1 cellular context compared by ENCODE assay signal in the genomic region with DNA sequence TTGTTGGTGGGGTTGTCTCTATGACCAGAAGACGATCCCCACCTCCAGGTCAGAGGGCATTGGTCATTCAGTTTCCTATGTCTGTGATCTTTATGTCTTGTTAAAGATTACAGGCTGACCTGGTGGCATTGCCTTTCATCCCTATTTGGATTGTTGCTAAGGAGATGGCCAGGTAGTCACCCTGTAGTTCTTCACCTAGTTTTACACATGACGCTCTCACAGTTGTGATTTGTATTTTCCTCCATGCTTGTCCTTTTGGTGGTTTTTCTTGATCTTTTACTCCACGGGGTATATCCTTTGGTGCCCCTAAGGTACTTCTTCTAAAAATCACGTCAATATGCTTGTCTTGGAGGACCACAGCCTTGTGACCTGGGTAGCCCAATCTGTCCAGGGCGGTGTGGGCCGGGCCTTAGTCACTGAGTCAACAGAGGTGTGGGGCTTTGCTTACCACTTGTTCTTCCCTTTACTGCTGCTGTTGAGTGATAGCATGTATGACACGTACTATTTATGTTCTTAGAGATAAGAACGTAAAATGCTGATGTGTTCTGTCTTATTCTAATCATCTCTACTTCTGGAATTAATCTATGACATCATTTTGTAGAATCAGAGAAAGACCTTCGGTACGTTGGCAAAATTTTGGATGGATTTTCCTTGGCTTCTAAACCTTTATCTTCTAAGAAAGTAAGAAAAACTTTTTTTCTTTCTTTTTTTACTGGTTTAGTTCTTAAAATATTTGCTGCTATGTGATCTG.
TF ChIP-seq lines count a peak whose summit lies in the region.

No MANE protein-coding gene starts in this region.

TF ChIP-seq in K562, 482 proteins besides CTCF, POLR2A, EP300 and RAD21 (continued from another document and continues in another):
- TF ChIP-seq, protein P1, sequence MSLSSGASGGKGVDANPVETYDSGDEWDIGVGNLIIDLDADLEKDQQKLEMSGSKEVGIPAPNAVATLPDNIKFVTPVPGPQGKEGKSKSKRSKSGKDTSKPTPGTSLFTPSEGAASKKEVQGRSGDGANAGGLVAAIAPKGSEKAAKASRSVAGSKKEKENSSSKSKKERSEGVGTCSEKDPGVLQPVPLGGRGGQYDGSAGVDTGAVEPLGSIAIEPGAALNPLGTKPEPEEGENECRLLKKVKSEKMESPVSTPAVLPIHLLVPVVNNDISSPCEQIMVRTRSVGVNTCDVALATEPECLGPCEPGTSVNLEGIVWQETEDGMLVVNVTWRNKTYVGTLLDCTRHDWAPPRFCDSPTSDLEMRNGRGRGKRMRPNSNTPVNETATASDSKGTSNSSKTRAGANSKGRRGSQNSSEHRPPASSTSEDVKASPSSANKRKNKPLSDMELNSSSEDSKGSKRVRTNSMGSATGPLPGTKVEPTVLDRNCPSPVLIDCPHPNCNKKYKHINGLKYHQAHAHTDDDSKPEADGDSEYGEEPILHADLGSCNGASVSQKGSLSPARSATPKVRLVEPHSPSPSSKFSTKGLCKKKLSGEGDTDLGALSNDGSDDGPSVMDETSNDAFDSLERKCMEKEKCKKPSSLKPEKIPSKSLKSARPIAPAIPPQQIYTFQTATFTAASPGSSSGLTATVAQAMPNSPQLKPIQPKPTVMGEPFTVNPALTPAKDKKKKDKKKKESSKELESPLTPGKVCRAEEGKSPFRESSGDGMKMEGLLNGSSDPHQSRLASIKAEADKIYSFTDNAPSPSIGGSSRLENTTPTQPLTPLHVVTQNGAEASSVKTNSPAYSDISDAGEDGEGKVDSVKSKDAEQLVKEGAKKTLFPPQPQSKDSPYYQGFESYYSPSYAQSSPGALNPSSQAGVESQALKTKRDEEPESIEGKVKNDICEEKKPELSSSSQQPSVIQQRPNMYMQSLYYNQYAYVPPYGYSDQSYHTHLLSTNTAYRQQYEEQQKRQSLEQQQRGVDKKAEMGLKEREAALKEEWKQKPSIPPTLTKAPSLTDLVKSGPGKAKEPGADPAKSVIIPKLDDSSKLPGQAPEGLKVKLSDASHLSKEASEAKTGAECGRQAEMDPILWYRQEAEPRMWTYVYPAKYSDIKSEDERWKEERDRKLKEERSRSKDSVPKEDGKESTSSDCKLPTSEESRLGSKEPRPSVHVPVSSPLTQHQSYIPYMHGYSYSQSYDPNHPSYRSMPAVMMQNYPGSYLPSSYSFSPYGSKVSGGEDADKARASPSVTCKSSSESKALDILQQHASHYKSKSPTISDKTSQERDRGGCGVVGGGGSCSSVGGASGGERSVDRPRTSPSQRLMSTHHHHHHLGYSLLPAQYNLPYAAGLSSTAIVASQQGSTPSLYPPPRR (CRISPR knock-in tag; IDR thresholded peaks at IDR 0.05; ENCODE audit: borderline replicate concordance), result no peak
- TF ChIP-seq ZSCAN32 (CRISPR knock-in tag; IDR thresholded peaks at IDR 0.05) (no peak), DIDO1 (tag; IDR thresholded peaks at IDR 0.05; ENCODE audit: low read depth) (no peak), ZNF668 (CRISPR knock-in tag; IDR thresholded peaks at IDR 0.05) (no peak), KLF1 (tag; IDR thresholded peaks at IDR 0.05) (0 out of 2 replicates have a peak, but pooled peaks have one; percentile 19), HDAC2 (IDR thresholded peaks at IDR 0.05) (peak; percentile 94), BRD9 (IDR thresholded peaks at IDR 0.05; ENCODE audit: low read depth, partially characterized antibody) (no peak), MTA1 (IDR thresholded peaks at IDR 0.05; ENCODE audit: borderline replicate concordance) (0 out of 2 replicates have a peak, but pooled peaks have one; percentile 62), KHSRP (IDR thresholded peaks at IDR 0.05) (peak; percentile 53; the same call in 1 of the 2 replicates), POLR2AphosphoS5 (IDR thresholded peaks at IDR 0.05; ENCODE audit: control insufficient read depth, insufficient read depth, low read depth, low read length) (peak; percentile 58), FOXJ3 (CRISPR knock-in tag; IDR thresholded peaks at IDR 0.05) (no peak), ZNF165 (CRISPR knock-in tag; IDR thresholded peaks at IDR 0.05; ENCODE audit: borderline replicate concordance) (no peak), HCFC1 (IDR thresholded peaks at IDR 0.05; ENCODE audit: low read depth, low read length) (no peak), ZNF224 (CRISPR knock-in tag; IDR thresholded peaks at IDR 0.05) (no peak), MAFK (IDR thresholded peaks at IDR 0.05; ENCODE audit: low read length) (peak; percentile 77), ZNF121 (CRISPR knock-in tag; conservative IDR thresholded peaks at IDR 0.05) (no peak), MTA3 (IDR thresholded peaks at IDR 0.05; ENCODE audit: borderline replicate concordance) (peak; percentile 62; the same call in 1 of the 2 replicates), CCAR2 (IDR thresholded peaks at IDR 0.05; ENCODE audit: low read depth, low read length) (no peak), GATA2 (CRISPR knock-in tag; IDR thresholded peaks at IDR 0.05) (peak; percentile 67; the same call in 1 of the 2 replicates), SREBF1 (IDR thresholded peaks at IDR 0.05; ENCODE audit: borderline replicate concordance, low read depth, low read length) (no peak), POLR2B (IDR thresholded peaks at IDR 0.05; ENCODE audit: low read depth, partially characterized antibody) (no peak), ZZZ3 (IDR thresholded peaks at IDR 0.05) (no peak), CBFA2T3 (IDR thresholded peaks at IDR 0.05) (peak; percentile 95), MXI1 (IDR thresholded peaks at IDR 0.05; ENCODE audit: low read depth, low read length) (no peak), TAF1 (IDR thresholded peaks at IDR 0.05; ENCODE audit: control insufficient read depth, extremely low read depth, insufficient read depth, low read length, severe bottlenecking) (no peak)
- TF ChIP-seq, protein P2, sequence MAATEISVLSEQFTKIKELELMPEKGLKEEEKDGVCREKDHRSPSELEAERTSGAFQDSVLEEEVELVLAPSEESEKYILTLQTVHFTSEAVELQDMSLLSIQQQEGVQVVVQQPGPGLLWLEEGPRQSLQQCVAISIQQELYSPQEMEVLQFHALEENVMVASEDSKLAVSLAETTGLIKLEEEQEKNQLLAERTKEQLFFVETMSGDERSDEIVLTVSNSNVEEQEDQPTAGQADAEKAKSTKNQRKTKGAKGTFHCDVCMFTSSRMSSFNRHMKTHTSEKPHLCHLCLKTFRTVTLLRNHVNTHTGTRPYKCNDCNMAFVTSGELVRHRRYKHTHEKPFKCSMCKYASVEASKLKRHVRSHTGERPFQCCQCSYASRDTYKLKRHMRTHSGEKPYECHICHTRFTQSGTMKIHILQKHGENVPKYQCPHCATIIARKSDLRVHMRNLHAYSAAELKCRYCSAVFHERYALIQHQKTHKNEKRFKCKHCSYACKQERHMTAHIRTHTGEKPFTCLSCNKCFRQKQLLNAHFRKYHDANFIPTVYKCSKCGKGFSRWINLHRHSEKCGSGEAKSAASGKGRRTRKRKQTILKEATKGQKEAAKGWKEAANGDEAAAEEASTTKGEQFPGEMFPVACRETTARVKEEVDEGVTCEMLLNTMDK (IDR thresholded peaks at IDR 0.05; ENCODE audit: borderline replicate concordance, insufficient read depth, low read depth, low read length, poor library complexity, severe bottlenecking), result no peak
- TF ChIP-seq, protein P3, sequence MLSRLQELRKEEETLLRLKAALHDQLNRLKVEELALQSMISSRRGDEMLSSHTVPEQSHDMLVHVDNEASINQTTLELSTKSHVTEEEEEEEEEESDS (CRISPR knock-in tag; IDR thresholded peaks at IDR 0.05), result no peak
- TF ChIP-seq, protein P4, sequence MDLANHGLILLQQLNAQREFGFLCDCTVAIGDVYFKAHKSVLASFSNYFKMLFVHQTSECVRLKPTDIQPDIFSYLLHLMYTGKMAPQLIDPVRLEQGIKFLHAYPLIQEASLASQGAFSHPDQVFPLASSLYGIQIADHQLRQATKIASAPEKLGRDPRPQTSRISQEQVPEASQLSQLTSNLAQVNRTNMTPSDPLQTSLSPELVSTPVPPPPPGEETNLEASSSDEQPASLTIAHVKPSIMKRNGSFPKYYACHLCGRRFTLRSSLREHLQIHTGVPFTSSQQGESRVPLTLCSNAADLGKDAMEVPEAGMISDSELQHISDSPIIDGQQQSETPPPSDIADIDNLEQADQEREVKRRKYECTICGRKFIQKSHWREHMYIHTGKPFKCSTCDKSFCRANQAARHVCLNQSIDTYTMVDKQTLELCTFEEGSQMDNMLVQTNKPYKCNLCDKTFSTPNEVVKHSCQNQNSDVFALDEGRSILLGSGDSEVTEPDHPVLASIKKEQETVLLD (IDR thresholded peaks at IDR 0.05), result no peak
- TF ChIP-seq, protein P5, sequence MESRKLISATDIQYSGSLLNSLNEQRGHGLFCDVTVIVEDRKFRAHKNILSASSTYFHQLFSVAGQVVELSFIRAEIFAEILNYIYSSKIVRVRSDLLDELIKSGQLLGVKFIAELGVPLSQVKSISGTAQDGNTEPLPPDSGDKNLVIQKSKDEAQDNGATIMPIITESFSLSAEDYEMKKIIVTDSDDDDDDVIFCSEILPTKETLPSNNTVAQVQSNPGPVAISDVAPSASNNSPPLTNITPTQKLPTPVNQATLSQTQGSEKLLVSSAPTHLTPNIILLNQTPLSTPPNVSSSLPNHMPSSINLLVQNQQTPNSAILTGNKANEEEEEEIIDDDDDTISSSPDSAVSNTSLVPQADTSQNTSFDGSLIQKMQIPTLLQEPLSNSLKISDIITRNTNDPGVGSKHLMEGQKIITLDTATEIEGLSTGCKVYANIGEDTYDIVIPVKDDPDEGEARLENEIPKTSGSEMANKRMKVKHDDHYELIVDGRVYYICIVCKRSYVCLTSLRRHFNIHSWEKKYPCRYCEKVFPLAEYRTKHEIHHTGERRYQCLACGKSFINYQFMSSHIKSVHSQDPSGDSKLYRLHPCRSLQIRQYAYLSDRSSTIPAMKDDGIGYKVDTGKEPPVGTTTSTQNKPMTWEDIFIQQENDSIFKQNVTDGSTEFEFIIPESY (CRISPR knock-in tag; IDR thresholded peaks at IDR 0.05), result no peak
- TF ChIP-seq, protein P6, sequence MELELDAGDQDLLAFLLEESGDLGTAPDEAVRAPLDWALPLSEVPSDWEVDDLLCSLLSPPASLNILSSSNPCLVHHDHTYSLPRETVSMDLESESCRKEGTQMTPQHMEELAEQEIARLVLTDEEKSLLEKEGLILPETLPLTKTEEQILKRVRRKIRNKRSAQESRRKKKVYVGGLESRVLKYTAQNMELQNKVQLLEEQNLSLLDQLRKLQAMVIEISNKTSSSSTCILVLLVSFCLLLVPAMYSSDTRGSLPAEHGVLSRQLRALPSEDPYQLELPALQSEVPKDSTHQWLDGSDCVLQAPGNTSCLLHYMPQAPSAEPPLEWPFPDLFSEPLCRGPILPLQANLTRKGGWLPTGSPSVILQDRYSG (tag; conservative IDR thresholded peaks at IDR 0.05; ENCODE audit: low read depth), result no peak
- TF ChIP-seq, protein P7, sequence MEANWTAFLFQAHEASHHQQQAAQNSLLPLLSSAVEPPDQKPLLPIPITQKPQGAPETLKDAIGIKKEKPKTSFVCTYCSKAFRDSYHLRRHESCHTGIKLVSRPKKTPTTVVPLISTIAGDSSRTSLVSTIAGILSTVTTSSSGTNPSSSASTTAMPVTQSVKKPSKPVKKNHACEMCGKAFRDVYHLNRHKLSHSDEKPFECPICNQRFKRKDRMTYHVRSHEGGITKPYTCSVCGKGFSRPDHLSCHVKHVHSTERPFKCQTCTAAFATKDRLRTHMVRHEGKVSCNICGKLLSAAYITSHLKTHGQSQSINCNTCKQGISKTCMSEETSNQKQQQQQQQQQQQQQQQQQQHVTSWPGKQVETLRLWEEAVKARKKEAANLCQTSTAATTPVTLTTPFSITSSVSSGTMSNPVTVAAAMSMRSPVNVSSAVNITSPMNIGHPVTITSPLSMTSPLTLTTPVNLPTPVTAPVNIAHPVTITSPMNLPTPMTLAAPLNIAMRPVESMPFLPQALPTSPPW (CRISPR knock-in tag; IDR thresholded peaks at IDR 0.05), result peak; percentile 55
- TF ChIP-seq, protein P8, sequence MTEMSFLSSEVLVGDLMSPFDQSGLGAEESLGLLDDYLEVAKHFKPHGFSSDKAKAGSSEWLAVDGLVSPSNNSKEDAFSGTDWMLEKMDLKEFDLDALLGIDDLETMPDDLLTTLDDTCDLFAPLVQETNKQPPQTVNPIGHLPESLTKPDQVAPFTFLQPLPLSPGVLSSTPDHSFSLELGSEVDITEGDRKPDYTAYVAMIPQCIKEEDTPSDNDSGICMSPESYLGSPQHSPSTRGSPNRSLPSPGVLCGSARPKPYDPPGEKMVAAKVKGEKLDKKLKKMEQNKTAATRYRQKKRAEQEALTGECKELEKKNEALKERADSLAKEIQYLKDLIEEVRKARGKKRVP (CRISPR knock-in tag; IDR thresholded peaks at IDR 0.05), result peak; percentile 51; the same call in 1 of the 2 replicates
- TF ChIP-seq, protein P9, sequence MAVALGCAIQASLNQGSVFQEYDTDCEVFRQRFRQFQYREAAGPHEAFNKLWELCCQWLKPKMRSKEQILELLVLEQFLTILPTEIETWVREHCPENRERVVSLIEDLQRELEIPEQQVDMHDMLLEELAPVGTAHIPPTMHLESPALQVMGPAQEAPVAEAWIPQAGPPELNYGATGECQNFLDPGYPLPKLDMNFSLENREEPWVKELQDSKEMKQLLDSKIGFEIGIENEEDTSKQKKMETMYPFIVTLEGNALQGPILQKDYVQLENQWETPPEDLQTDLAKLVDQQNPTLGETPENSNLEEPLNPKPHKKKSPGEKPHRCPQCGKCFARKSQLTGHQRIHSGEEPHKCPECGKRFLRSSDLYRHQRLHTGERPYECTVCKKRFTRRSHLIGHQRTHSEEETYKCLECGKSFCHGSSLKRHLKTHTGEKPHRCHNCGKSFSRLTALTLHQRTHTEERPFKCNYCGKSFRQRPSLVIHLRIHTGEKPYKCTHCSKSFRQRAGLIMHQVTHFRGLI (CRISPR knock-in tag; IDR thresholded peaks at IDR 0.05), result no peak
